16 cellular contexts compared by ENCODE assay signal in genomic region chr1:116033322-116033721, GRCh38. TPM values are rescaled to one million over a fixed set of nuclear protein-coding genes. Genes with fewer than 3 reads are reported as not detected.
DNase-seq lines count a peak whose midpoint lies in the region; ATAC-seq and TF ChIP-seq lines count a peak whose summit lies in the region.
"Had no signal": no experiment of that assay in that cellular context is flagged by ENCODE, and none has a peak within 500 bp of the region (broad histone marks: within the 10 kb centered on the region; RNA-seq: fewer than 3 reads in every experiment).

No MANE protein-coding gene starts in this region.

- no peak overlapping the region for H3K4me3 Mint-ChIP-seq in WTC11
- H3K4me3 Mint-ChIP-seq: activated B cell treated with CpG ODN at 0.5 μM for 24 hours; activated naive CD4-positive, alpha-beta T cell treated with anti-CD3 and anti-CD28 coated beads, Interleukin-2, amount 10 ng/mL, durations not matched to agents 7 days and 5 days; nephron had no signal

- no peak for ATAC-seq in WTC11
- ATAC-seq: heart left ventricle, left lung had no signal

- H3K27me3 Mint-ChIP-seq in WTC11 (ENCODE audit: low read depth): no peaks in the 10 kb centered on the region
- H3K27me3 Mint-ChIP-seq: activated B cell treated with CpG ODN at 0.5 μM for 24 hours had no signal

- peak; percentile 33 for DNase-seq in NCI-H1694 treated with DMSO at 0.1 percent for 48 hours (lab: John Stamatoyannopoulos, UW)
- no peak for DNase-seq in WTC11 (ENCODE audit: low spot score)
- DNase-seq in inferior parietal cortex (ENCODE audit: extremely low spot score): peak; percentile 69
- no peak for DNase-seq in stimulated activated CD4-positive, alpha-beta T cell treated with anti-CD3 and anti-CD28 coated beads, Interleukin-15, amount 100 ng/mL, for 24 hours
- DNase-seq in NCI-H524 (lab: John Stamatoyannopoulos, UW): no peak
- no peak for DNase-seq in NCI-H2196 (lab: John Stamatoyannopoulos, UW; ENCODE audit: unreplicated experiment)
- DNase-seq: activated B cell treated with CpG ODN at 0.5 μM for 24 hours; activated naive CD4-positive, alpha-beta T cell treated with anti-CD3 and anti-CD28 coated beads, Interleukin-2, amount 10 ng/mL, durations not matched to agents 7 days and 5 days; central memory CD4-positive, alpha-beta T cell; heart left ventricle; left lung; NCI-H1048; stimulated activated naive CD4-positive, alpha-beta T cell treated with Interleukin-2 at 50 U/mL for 16 hours had no signal

- no peaks in the 10 kb centered on the region; the same call in 1 of the 2 replicates for H3K36me3 Mint-ChIP-seq in WTC11
- H3K36me3 Mint-ChIP-seq: activated naive CD4-positive, alpha-beta T cell treated with anti-CD3 and anti-CD28 coated beads, Interleukin-2, amount 10 ng/mL, durations not matched to agents 7 days and 5 days had no signal

- H3K27ac Mint-ChIP-seq in WTC11: no peak overlapping the region
- H3K27ac Mint-ChIP-seq: activated B cell treated with CpG ODN at 0.5 μM for 24 hours; activated naive CD4-positive, alpha-beta T cell treated with anti-CD3 and anti-CD28 coated beads, Interleukin-2, amount 10 ng/mL, durations not matched to agents 7 days and 5 days; nephron had no signal

- no peaks in the 10 kb centered on the region for H3K9me3 Mint-ChIP-seq in WTC11
- H3K9me3 Mint-ChIP-seq: activated B cell treated with CpG ODN at 0.5 μM for 24 hours; activated naive CD4-positive, alpha-beta T cell treated with anti-CD3 and anti-CD28 coated beads, Interleukin-2, amount 10 ng/mL, durations not matched to agents 7 days and 5 days; nephron had no signal

- no peak for TF ChIP-seq CTCF in WTC11 (IDR thresholded peaks at IDR 0.05)

- CTCF ChIA-PET in WTC11 (lab: Charles Lee): interaction anchor here (1.1 to 2.0 kb wide), 2 partner anchors 13 to 262 kb away, joined by 3 to 14 read pairs; no protein-coding TSS in a partner anchor

- peak overlapping the region; percentile 95 for H3K27ac ChIP-seq in temporal lobe (ENCODE audit: low read depth, low read length)
- H3K27ac ChIP-seq: heart left ventricle, left lung, vagina had no signal

- H3K4me1 Mint-ChIP-seq in WTC11: peaks cover 7% of the 10 kb centered on the region; the same call in 1 of the 2 replicates
- H3K4me1 Mint-ChIP-seq: activated B cell treated with CpG ODN at 0.5 μM for 24 hours; activated naive CD4-positive, alpha-beta T cell treated with anti-CD3 and anti-CD28 coated beads, Interleukin-2, amount 10 ng/mL, durations not matched to agents 7 days and 5 days; nephron had no signal

- POLR2A ChIA-PET in WTC11 (lab: Charles Lee): no interaction called here

TF ChIP-seq in WTC11, 78 proteins besides CTCF, POLR2A, EP300 and RAD21:
- TF ChIP-seq NR1H2 (CRISPR knock-in tag; IDR thresholded peaks at IDR 0.05) (no peak), HMGA2 (CRISPR knock-in tag; IDR thresholded peaks at IDR 0.05) (0 out of 2 replicates have a peak, but pooled peaks have one; percentile 28)

RNA-seq across cellular contexts. Expression of gene SLC22A15, which starts 57.0 kb away (rescaled TPM):
- total RNA-seq in WTC11 (2021) (3.5 to 4.5 TPM (median 4.3 TPM) in 3 replicates), temporal lobe (8.9 TPM)

Comparison
In these comparisons a context has a peak if more than half of its experiments do, and no peak if none do; other contexts are left out.
1. DNase-seq: peak in NCI-H1694 treated with DMSO at 0.1 percent for 48 hours (single experiment) and inferior parietal cortex (single experiment); none in WTC11 (single experiment), stimulated activated CD4-positive, alpha-beta T cell treated with anti-CD3 and anti-CD28 coated beads, Interleukin-15, amount 100 ng/mL, for 24 hours (single experiment), NCI-H524 (0 of 2) and NCI-H2196 (single experiment).